In the genomic region with DNA sequence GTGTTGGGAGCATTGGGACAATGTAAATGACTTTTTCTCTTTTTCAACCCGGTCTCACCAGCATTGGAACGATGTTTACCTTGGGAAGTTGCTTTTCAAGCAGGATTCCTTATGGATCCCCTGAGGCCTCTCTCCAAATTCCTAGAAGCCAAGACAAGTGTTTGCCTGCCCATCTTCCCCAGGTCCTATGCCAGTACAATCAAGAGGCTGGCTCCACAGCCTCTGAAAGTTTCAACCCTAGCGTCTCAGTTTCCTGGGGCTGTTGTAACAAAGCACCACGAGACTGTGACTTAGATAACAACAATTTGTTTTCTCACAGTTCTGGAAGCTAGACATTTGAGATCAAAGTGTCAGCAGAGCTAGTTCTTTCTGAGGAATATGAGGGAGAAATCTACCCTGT, we compare ENCODE assay signal across 25 cellular contexts.
A peak's percentile ranks its signal among the peaks of the same experiment; 100 is the strongest.
DNase-seq lines count a peak whose midpoint lies in the region; TF ChIP-seq lines count a peak whose summit lies in the region.
"Had no signal": no experiment of that assay in that cellular context is flagged by ENCODE, and none has a peak within 500 bp of the region (broad histone marks: within the 10 kb centered on the region; RNA-seq: fewer than 3 reads in every experiment).

No MANE protein-coding gene starts in this region.

- H4K20me1 ChIP-seq in smooth muscle cell (ENCODE audit: low read depth), result no peaks in the 10 kb centered on the region

- H3K4me1 Mint-ChIP-seq in chondrocyte (ENCODE audit: low read depth) (peaks cover 27% of the 10 kb centered on the region), glutamatergic neuron (ENCODE audit: low read depth, unreplicated experiment) (peaks cover 30% of the 10 kb centered on the region)
- H3K4me1 Mint-ChIP-seq: IgD-negative memory B cell; stimulated activated effector memory CD8-positive, alpha-beta T cell treated with anti-CD3 and anti-CD28 coated beads, Interleukin-12 subunit alpha, Interleukin-12 subunit beta, amount 100 ng/mL, for 72 hours had no signal

- H3K4me3 Mint-ChIP-seq in chondrocyte (ENCODE audit: unreplicated experiment) (no peak overlapping the region), glutamatergic neuron (ENCODE audit: unreplicated experiment) (no peak overlapping the region)
- H3K4me3 Mint-ChIP-seq: activated CD4-positive, alpha-beta memory T cell treated with anti-CD3 and anti-CD28 coated beads for 36 hours; IgD-negative memory B cell; stimulated activated effector memory CD8-positive, alpha-beta T cell treated with anti-CD3 and anti-CD28 coated beads, Interleukin-12 subunit alpha, Interleukin-12 subunit beta, amount 100 ng/mL, for 72 hours had no signal

- peak overlapping the region; percentile 79 for H3K27ac Mint-ChIP-seq in chondrocyte (ENCODE audit: unreplicated experiment)
- H3K27ac Mint-ChIP-seq in glutamatergic neuron (ENCODE audit: unreplicated experiment), result peak overlapping the region; percentile 50
- H3K27ac Mint-ChIP-seq: activated CD4-positive, alpha-beta memory T cell treated with anti-CD3 and anti-CD28 coated beads for 36 hours; IgD-negative memory B cell; stimulated activated effector memory CD8-positive, alpha-beta T cell treated with anti-CD3 and anti-CD28 coated beads, Interleukin-12 subunit alpha, Interleukin-12 subunit beta, amount 100 ng/mL, for 72 hours had no signal

- H3K4me1 ChIP-seq in NT2/D1 (ENCODE audit: insufficient read depth, insufficient read length), result no peaks in the 10 kb centered on the region
- H3K4me1 ChIP-seq in smooth muscle cell (ENCODE audit: low read depth), result peaks cover 33% of the 10 kb centered on the region

- no peaks in the 10 kb centered on the region for H3K36me3 ChIP-seq in NT2/D1 (ENCODE audit: insufficient read depth, insufficient read length, low read length)
- no peaks in the 10 kb centered on the region for H3K36me3 ChIP-seq in smooth muscle cell (ENCODE audit: low read depth)
- H3K36me3 ChIP-seq: brain microvascular endothelial cell, neutrophil had no signal

- H3K9me3 Mint-ChIP-seq in chondrocyte (ENCODE audit: low read depth), result peaks cover under 1% of the 10 kb centered on the region
- H3K9me3 Mint-ChIP-seq in glutamatergic neuron (ENCODE audit: unreplicated experiment), result peaks cover 13% of the 10 kb centered on the region
- H3K9me3 Mint-ChIP-seq: activated CD4-positive, alpha-beta memory T cell treated with anti-CD3 and anti-CD28 coated beads for 36 hours; IgD-negative memory B cell had no signal

- no peaks in the 10 kb centered on the region for H3K27me3 Mint-ChIP-seq in chondrocyte (ENCODE audit: low read depth)
- peaks cover 4% of the 10 kb centered on the region for H3K27me3 Mint-ChIP-seq in glutamatergic neuron (ENCODE audit: unreplicated experiment)

- DNase-seq in NT2/D1 (ENCODE audit: low read depth, low spot score) (peak; percentile 39), chondrocyte (ENCODE audit: low spot score) (no peak), glutamatergic neuron (no peak), smooth muscle cell (lab: John Stamatoyannopoulos, UW; ENCODE audit: unreplicated experiment) (no peak), AML-193 (lab: John Stamatoyannopoulos, UW) (no peak), GM10266 (ENCODE audit: extremely low spot score) (no peak), DMS 273 treated with DMSO at 0.1 percent for 48 hours (lab: John Stamatoyannopoulos, UW) (no peak)
- DNase-seq: activated CD4-positive, alpha-beta memory T cell treated with anti-CD3 and anti-CD28 coated beads for 36 hours; activated CD4-positive, CD25-positive, alpha-beta regulatory T cell; activated effector memory CD4-positive, alpha-beta T cell treated with Interleukin-2 at 50 U/mL for 16 hours; brain microvascular endothelial cell; cortex of kidney; head of caudate nucleus; NCI-H2081; NCI-H446 treated with DMSO at 0.1 percent for 48 hours; OCI-M1; SHP77 treated with DMSO at 0.1 percent for 48 hours; SW 1271; T1000; testis had no signal

- H3K27ac ChIP-seq in smooth muscle cell (ENCODE audit: low read depth), result peak overlapping the region; percentile 0
- H3K27ac ChIP-seq: brain microvascular endothelial cell, neutrophil had no signal

- no peak for TF ChIP-seq CTCF in chondrocyte (IDR thresholded peaks at IDR 0.05)
- no peak for TF ChIP-seq CTCF in glutamatergic neuron (IDR thresholded peaks at IDR 0.05; ENCODE audit: partially characterized antibody, unreplicated experiment)
- TF ChIP-seq CTCF in smooth muscle cell (IDR thresholded peaks at IDR 0.05; ENCODE audit: borderline replicate concordance, insufficient read depth, poor library complexity, severe bottlenecking), result no peak
- no peak for TF ChIP-seq CTCF in GM10266 (IDR thresholded peaks at IDR 0.05; ENCODE audit: control insufficient read depth, insufficient read depth, low read depth, missing control alignments)

- WGBS in smooth muscle cell (ENCODE audit: low lambda C conversion rate), result 27% methylated on average over 4 of the region's 4 CpGs

- H3K9ac ChIP-seq in NT2/D1 (ENCODE audit: insufficient read length, low read depth) (no peak overlapping the region), smooth muscle cell (ENCODE audit: low read depth) (no peak overlapping the region)

- H2AFZ ChIP-seq in smooth muscle cell (ENCODE audit: low read depth), result no peak overlapping the region

- peak overlapping the region; percentile 70 for H3K4me2 ChIP-seq in smooth muscle cell

- H3K4me3 ChIP-seq in NT2/D1 (ENCODE audit: insufficient read length, low read depth), result no peak overlapping the region
- H3K4me3 ChIP-seq in smooth muscle cell, result no peak overlapping the region
- H3K4me3 ChIP-seq: lung, skin epidermis, testis had no signal

- H3K27me3 ChIP-seq in NT2/D1 (ENCODE audit: insufficient read depth, insufficient read length) (no peaks in the 10 kb centered on the region), smooth muscle cell (ENCODE audit: low read depth) (no peaks in the 10 kb centered on the region)
- H3K27me3 ChIP-seq: brain microvascular endothelial cell, testis had no signal

- H3F3A ChIP-seq in smooth muscle cell (ENCODE audit: low read depth), result peaks cover 12% of the 10 kb centered on the region

- H3K9me3 ChIP-seq in NT2/D1 (ENCODE audit: insufficient read depth, low read length) (no peaks in the 10 kb centered on the region; the same call in 1 of the 2 replicates), smooth muscle cell (replicated peaks; ENCODE audit: low read depth) (no peaks in the 10 kb centered on the region)
- H3K9me3 ChIP-seq: neutrophil, testis had no signal

- H3K36me3 Mint-ChIP-seq in chondrocyte (ENCODE audit: low read depth), result peaks cover 2% of the 10 kb centered on the region
- peaks cover 4% of the 10 kb centered on the region for H3K36me3 Mint-ChIP-seq in glutamatergic neuron (ENCODE audit: unreplicated experiment)
- H3K36me3 Mint-ChIP-seq: activated CD4-positive, alpha-beta memory T cell treated with anti-CD3 and anti-CD28 coated beads for 36 hours; IgD-negative memory B cell; stimulated activated effector memory CD8-positive, alpha-beta T cell treated with anti-CD3 and anti-CD28 coated beads, Interleukin-12 subunit alpha, Interleukin-12 subunit beta, amount 100 ng/mL, for 72 hours had no signal

- no peaks in the 10 kb centered on the region for H3K79me2 ChIP-seq in smooth muscle cell (ENCODE audit: low read depth)
